17 cellular contexts compared by ENCODE assay signal in genomic region chr5:126987271-126987899, GRCh38. TPM values are rescaled to one million over a fixed set of nuclear protein-coding genes. Genes with fewer than 3 reads are reported as not detected.
DNase-seq lines count a peak whose midpoint lies in the region; ATAC-seq and TF ChIP-seq lines count a peak whose summit lies in the region.
"Had no signal": no experiment of that assay in that cellular context is flagged by ENCODE, and none has a peak within 500 bp of the region (broad histone marks: within the 10 kb centered on the region; RNA-seq: fewer than 3 reads in every experiment).

No MANE protein-coding gene starts in this region.

- no peaks in the 10 kb centered on the region for H3K4me1 ChIP-seq in upper lobe of left lung
- H3K4me1 ChIP-seq in suprapubic skin: no peaks in the 10 kb centered on the region

- peak overlapping the region; percentile 50 for H3K4me3 Mint-ChIP-seq in activated T-cell treated with anti-CD3 and anti-CD28 coated beads, Interleukin-2, amount 50 U/mL, for 24 hours
- peak overlapping the region; percentile 59 to 66 (median 64) for H3K4me3 Mint-ChIP-seq in T-cell
- no peak overlapping the region for H3K4me3 Mint-ChIP-seq in natural killer cell

- no peaks in the 10 kb centered on the region for H3K9me3 Mint-ChIP-seq in activated T-cell treated with anti-CD3 and anti-CD28 coated beads, Interleukin-2, amount 50 U/mL, for 24 hours
- H3K9me3 Mint-ChIP-seq in T-cell (no peaks in the 10 kb centered on the region), natural killer cell (no peaks in the 10 kb centered on the region)

- 79 to 82% methylated on average over 4 of the region's 4 CpGs for WGBS in upper lobe of left lung, 2 donors
- 78% methylated on average over 4 of the region's 4 CpGs for WGBS in suprapubic skin

- DNase-seq in activated T-cell treated with anti-CD3 and anti-CD28 coated beads, Interleukin-2, amount 50 U/mL, for 24 hours: no peak
- DNase-seq in activated T-cell treated with anti-CD3 and anti-CD28 coated beads for 4 hours (no peak), T-cell (no peak), natural killer cell (no peak), AML-193 (lab: John Stamatoyannopoulos, UW) (no peak), upper lobe of left lung (no peak), suprapubic skin (ENCODE audit: low spot score in 2 of 2) (no peak)
- DNase-seq: cortex of kidney, DMS 273 treated with DMSO at 0.1 percent for 48 hours, heart left ventricle, kidney glomerular epithelial cell, NCI-H2029, psoas muscle, transverse colon had no signal

- intact Hi-C loops in natural killer cell (cut with micrococcal nuclease): no loop called here

- H3K4me1 Mint-ChIP-seq in activated T-cell treated with anti-CD3 and anti-CD28 coated beads, Interleukin-2, amount 50 U/mL, for 24 hours (ENCODE audit: low read depth): peaks cover 43% of the 10 kb centered on the region
- peaks cover 38 to 58% (median 56%) of the 10 kb centered on the region in 3 donors for H3K4me1 Mint-ChIP-seq in T-cell
- peaks cover 10 to 13% of the 10 kb centered on the region in 2 donors for H3K4me1 Mint-ChIP-seq in natural killer cell

- no peaks in the 10 kb centered on the region for H3K36me3 Mint-ChIP-seq in activated T-cell treated with anti-CD3 and anti-CD28 coated beads, Interleukin-2, amount 50 U/mL, for 24 hours (ENCODE audit: low read depth)
- no peaks in the 10 kb centered on the region for H3K36me3 Mint-ChIP-seq in T-cell
- no peaks in the 10 kb centered on the region for H3K36me3 Mint-ChIP-seq in natural killer cell

- no peak for TF ChIP-seq CTCF in natural killer cell (IDR thresholded peaks at IDR 0.05)
- no peak for TF ChIP-seq CTCF in upper lobe of left lung (IDR thresholded peaks at IDR 0.05)
- no peak for TF ChIP-seq CTCF in suprapubic skin (IDR thresholded peaks at IDR 0.05)

- CTCF ChIA-PET in T-cell (lab: Charles Lee): no interaction called here

- peak overlapping the region; percentile 92 for H3K27ac Mint-ChIP-seq in activated T-cell treated with anti-CD3 and anti-CD28 coated beads, Interleukin-2, amount 50 U/mL, for 24 hours
- H3K27ac Mint-ChIP-seq in T-cell (peak overlapping the region; percentile 94 to 95), natural killer cell (peak overlapping the region; percentile 59 to 81)

- POLR2A ChIA-PET in T-cell (lab: Charles Lee): no interaction called here

- H3K27me3 ChIP-seq in upper lobe of left lung (no peaks in the 10 kb centered on the region), suprapubic skin (no peaks in the 10 kb centered on the region)
- H3K27me3 ChIP-seq: esophagus muscularis mucosa, heart left ventricle, transverse colon had no signal

- H3K4me3 ChIP-seq in upper lobe of left lung (no peak overlapping the region), suprapubic skin (no peak overlapping the region)
- H3K4me3 ChIP-seq: esophagus muscularis mucosa, heart left ventricle, psoas muscle, transverse colon had no signal

- H3K27me3 Mint-ChIP-seq in activated T-cell treated with anti-CD3 and anti-CD28 coated beads, Interleukin-2, amount 50 U/mL, for 24 hours: no peaks in the 10 kb centered on the region
- H3K27me3 Mint-ChIP-seq in T-cell (no peaks in the 10 kb centered on the region), natural killer cell (ENCODE audit: low read depth in 2 of 2) (no peaks in the 10 kb centered on the region)

- H3K9me3 ChIP-seq in upper lobe of left lung (no peaks in the 10 kb centered on the region), suprapubic skin (no peaks in the 10 kb centered on the region)
- H3K9me3 ChIP-seq: esophagus muscularis mucosa, heart left ventricle, psoas muscle, transverse colon had no signal

- no peaks in the 10 kb centered on the region for H3K36me3 ChIP-seq in upper lobe of left lung
- H3K36me3 ChIP-seq in suprapubic skin: no peaks in the 10 kb centered on the region
- H3K36me3 ChIP-seq: esophagus muscularis mucosa, heart left ventricle, transverse colon had no signal

- ATAC-seq in GM21529 (IDR thresholded peaks at IDR 0.05; ENCODE audit: unreplicated experiment) (peak; percentile 12), T-cell (replicated peaks in 1 of 4) (peak in 2 of 4 experiments; percentile 17 to 21), natural killer cell (no peak), upper lobe of left lung (ENCODE audit: low FRiP score in 2 of 2) (no peak)
- ATAC-seq: heart left ventricle, psoas muscle had no signal

- H3K27ac ChIP-seq in upper lobe of left lung (no peak overlapping the region), suprapubic skin (no peak overlapping the region)
- H3K27ac ChIP-seq: esophagus muscularis mucosa, psoas muscle, RWPE1, transverse colon had no signal

- no peak for TF ChIP-seq EP300 in upper lobe of left lung (IDR thresholded peaks at IDR 0.05)
- no peak for TF ChIP-seq EP300 in suprapubic skin (IDR thresholded peaks at IDR 0.05)

- no peak for TF ChIP-seq POLR2A in upper lobe of left lung (IDR thresholded peaks at IDR 0.05)
- TF ChIP-seq POLR2A in suprapubic skin (IDR thresholded peaks at IDR 0.05): no peak

RNA-seq across cellular contexts. Expression of gene MARCHF3, which starts 43.0 kb away (rescaled TPM):
- total RNA-seq in T-cell (1 to 10 TPM; 5.6 to 9.9 (median 7.6) TPM), natural killer cell (10 to 100 TPM in 1 of 3 donors, 1 to 10 TPM in 2; 6.8 to 11.2 (median 8.9) TPM), upper lobe of left lung (10 to 100 TPM in 1 of 6 donors, 1 to 10 TPM in 5; 2.1 to 16.2 (median 6.7) TPM), suprapubic skin (10 to 100 TPM; 13.9 to 34.8 (median 27.0) TPM)
